22 cellular contexts compared by ENCODE assay signal in the genomic region with DNA sequence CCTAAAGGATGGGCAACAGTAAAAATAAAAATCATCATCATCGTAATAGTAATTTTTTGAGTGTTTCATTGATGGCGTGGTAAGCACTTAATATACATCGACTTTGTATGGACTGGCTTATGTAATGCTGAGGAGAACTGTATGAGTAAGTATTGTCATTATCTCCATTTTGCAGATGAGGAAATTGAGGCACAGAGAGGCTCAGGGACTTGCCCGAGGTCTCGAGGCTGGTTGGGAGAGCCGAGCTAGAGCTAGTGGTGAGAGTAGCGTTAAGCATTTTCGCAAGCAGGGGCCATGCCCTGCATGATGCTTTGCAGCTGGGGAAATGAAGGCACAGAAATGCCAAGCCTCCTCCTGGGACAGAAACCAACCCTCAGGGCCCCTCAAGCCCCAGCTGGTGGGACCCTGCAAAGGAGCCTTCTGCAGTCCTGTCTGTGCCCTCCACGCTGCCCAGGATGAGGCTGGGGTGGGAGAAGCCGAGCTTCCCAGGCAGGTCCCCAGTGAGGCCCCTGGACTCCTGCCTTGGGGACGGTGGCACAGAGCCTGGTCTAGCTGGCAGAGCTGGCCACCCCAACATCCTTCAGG. TPM values are rescaled to one million over a fixed set of nuclear protein-coding genes. Genes with fewer than 3 reads are reported as not detected.
DNase-seq lines count a peak whose midpoint lies in the region; ATAC-seq and TF ChIP-seq lines count a peak whose summit lies in the region.
"Had no signal": no experiment of that assay in that cellular context is flagged by ENCODE, and none has a peak within 500 bp of the region (broad histone marks: within the 10 kb centered on the region; RNA-seq: fewer than 3 reads in every experiment).

No MANE protein-coding gene starts in this region.

- ATAC-seq in HG03025 (IDR thresholded peaks at IDR 0.05; ENCODE audit: low FRiP score, unreplicated experiment) = no peak

- H3K9ac ChIP-seq in HUES64 (ENCODE audit: low read depth, low read length) (peak overlapping the region; percentile 52; the same call in 1 of the 2 replicates), SK-N-MC (ENCODE audit: insufficient read length) (no peak overlapping the region), iPS-20b (ENCODE audit: low read depth, low read length) (peak overlapping the region; percentile 5; the same call in 1 of the 2 replicates), Karpas-422 (ENCODE audit: low read length) (no peak overlapping the region)
- H3K9ac ChIP-seq: GM23248 had no signal

- H3K27ac ChIP-seq in HUES64 (ENCODE audit: low read depth, low read length) (peak overlapping the region; percentile 15; the same call in 1 of the 2 replicates), SK-N-MC (no peak overlapping the region), iPS-20b (ENCODE audit: low read length) (no peak overlapping the region), Karpas-422 (ENCODE audit: low read length) (no peak overlapping the region), left ventricle myocardium inferior (replicated peaks) (no peak overlapping the region)
- H3K27ac ChIP-seq: esophagus muscularis mucosa, GM23248, Peyer's patch, suprapubic skin had no signal

- H3K4me3 ChIP-seq in HUES64 (ENCODE audit: low read length) (no peak overlapping the region), SK-N-MC (peak overlapping the region; percentile 30), iPS-20b (ENCODE audit: low read length) (no peak overlapping the region), Karpas-422 (ENCODE audit: low read length) (no peak overlapping the region), left ventricle myocardium inferior (no peak overlapping the region)
- H3K4me3 ChIP-seq: esophagus muscularis mucosa, GM23248, lung, Peyer's patch, skin epidermis, suprapubic skin had no signal

- peaks cover 3% of the 10 kb centered on the region; the same call in 1 of the 2 replicates for H4K20me1 ChIP-seq in Karpas-422 (ENCODE audit: insufficient read depth, low read depth, low read length)

- H3K9me3 ChIP-seq in HUES64 (ENCODE audit: insufficient read depth, low read depth, low read length) = peaks cover 23% of the 10 kb centered on the region
- no peaks in the 10 kb centered on the region for H3K9me3 ChIP-seq in SK-N-MC (ENCODE audit: low read depth, low read length)
- peaks cover 13% of the 10 kb centered on the region; the same call in 1 of the 2 replicates for H3K9me3 ChIP-seq in iPS-20b (ENCODE audit: insufficient read depth, low read depth, low read length)
- H3K9me3 ChIP-seq in Karpas-422 (ENCODE audit: low read length) = no peaks in the 10 kb centered on the region
- H3K9me3 ChIP-seq in left ventricle myocardium inferior (replicated peaks) = peaks cover 7% of the 10 kb centered on the region
- H3K9me3 ChIP-seq: esophagus muscularis mucosa, Peyer's patch, suprapubic skin had no signal

- H3K27me3 ChIP-seq in HUES64 (ENCODE audit: insufficient read depth, low read length) (peaks cover 12% of the 10 kb centered on the region), iPS-20b (ENCODE audit: insufficient read depth, low read length) (peaks cover 18% of the 10 kb centered on the region), Karpas-422 (ENCODE audit: low read length) (no peaks in the 10 kb centered on the region), left ventricle myocardium inferior (ENCODE audit: low read depth) (peaks cover 49% of the 10 kb centered on the region)
- H3K27me3 ChIP-seq: esophagus muscularis mucosa, Peyer's patch had no signal

- 84% methylated on average over 11 of the region's 11 CpGs for WGBS in HUES64

- no peaks in the 10 kb centered on the region for H3K9me2 ChIP-seq in Karpas-422 (replicated peaks; ENCODE audit: insufficient read depth, low read length)

- no peaks in the 10 kb centered on the region for H3K79me2 ChIP-seq in Karpas-422 (ENCODE audit: low read length)

- intact Hi-C loops in left ventricle myocardium inferior (cut with micrococcal nuclease) = no loop called here

- H3K4me1 ChIP-seq in HUES64 (ENCODE audit: insufficient read depth, low read length) (0 out of 2 replicates have a peak, but pooled peaks cover 11% of the 10 kb centered on the region), iPS-20b (ENCODE audit: insufficient read depth, low read length) (peaks cover 11% of the 10 kb centered on the region; the same call in 1 of the 2 replicates), Karpas-422 (ENCODE audit: low read length) (no peaks in the 10 kb centered on the region), left ventricle myocardium inferior (no peaks in the 10 kb centered on the region)
- H3K4me1 ChIP-seq: Peyer's patch had no signal

- TF ChIP-seq CTCF in left ventricle myocardium inferior (IDR thresholded peaks at IDR 0.05; ENCODE audit: borderline replicate concordance) = no peak

- no peak overlapping the region for H2AFZ ChIP-seq in Karpas-422 (ENCODE audit: low read length)
- H2AFZ ChIP-seq: GM23248 had no signal

- no peaks in the 10 kb centered on the region for H3K36me3 ChIP-seq in HUES64 (ENCODE audit: insufficient read depth, low read length)
- no peaks in the 10 kb centered on the region for H3K36me3 ChIP-seq in SK-N-MC (ENCODE audit: insufficient read depth, low read length)
- H3K36me3 ChIP-seq in iPS-20b (ENCODE audit: insufficient read depth, low read depth, low read length) = no peaks in the 10 kb centered on the region
- H3K36me3 ChIP-seq in Karpas-422 (ENCODE audit: insufficient read depth, low read length) = no peaks in the 10 kb centered on the region
- H3K36me3 ChIP-seq in left ventricle myocardium inferior = no peaks in the 10 kb centered on the region
- H3K36me3 ChIP-seq: esophagus muscularis mucosa, Peyer's patch, suprapubic skin had no signal

- H3K4me2 ChIP-seq in Karpas-422 (ENCODE audit: low read depth, low read length, poor library complexity, severe bottlenecking) = no peak overlapping the region

- in situ Hi-C loops in Caki2 (cut with HindIII; ENCODE audit: low pct_unique_long_range_greater_than_20kb, low sequenced_read_pairs) = no loop called here

- peak; percentile 45 for DNase-seq in Caki2 (ENCODE audit: low read depth)
- DNase-seq in SK-N-MC (ENCODE audit: low read depth, low spot score) = peak; percentile 30
- no peak for DNase-seq in Karpas-422
- no peak for DNase-seq in NCI-H345 treated with DMSO at 0.1 percent for 48 hours (lab: John Stamatoyannopoulos, UW; ENCODE audit: unreplicated experiment)
- DNase-seq in left ventricle myocardium inferior = no peak
- DNase-seq: activated B cell treated with CpG ODN at 0.5 μM for 24 hours; activated naive CD8-positive, alpha-beta T cell treated with anti-CD3 and anti-CD28 coated beads, Interleukin-2, amount 10 ng/mL, durations not matched to agents 7 days and 5 days; dermis blood vessel endothelial cell; GM23248; naive B cell; NCI-H187; NCI-H446 treated with DMSO at 0.1 percent for 48 hours; stimulated activated CD4-positive, alpha-beta T cell treated with anti-CD3 and anti-CD28 coated beads, Interleukin-4, amount 100 ng/mL, for 4 hours; stimulated activated CD8-positive, alpha-beta memory T cell treated with anti-CD3 and anti-CD28 coated beads, Interleukin-4, amount 100 ng/mL, for 48 hours had no signal

RNA-seq across cellular contexts. Expression of a gene that starts 31.1 kb away (rescaled TPM):
- total RNA-seq in Caki2 (2014; rRNA removed; shearing (Covaris generic); ENCODE audit: low replicate concordance) = 31.2 and 43.7 TPM in 2 replicates
- 29.9 TPM for polyA plus RNA-seq in HUES64 (2013, experiment 1 of 2)
- polyA plus RNA-seq in HUES64 (2013, experiment 2 of 2) = 40.6 TPM
- 58.3 and 71.9 TPM in 2 replicates for total RNA-seq in Karpas-422 (2014; rRNA removed; shearing (Covaris generic); ENCODE audit: low replicate concordance)
- total RNA-seq in left ventricle myocardium inferior = 28.0 TPM

Comparison
In these comparisons a context has a peak if more than half of its experiments do, and no peak if none do; other contexts are left out.
1. DNase-seq: peak in Caki2 (single experiment) and SK-N-MC (single experiment); none in Karpas-422 (single experiment), NCI-H345 treated with DMSO at 0.1 percent for 48 hours (single experiment) and left ventricle myocardium inferior (single experiment).
2. H3K9ac ChIP-seq: peak in HUES64 (single experiment) and iPS-20b (single experiment); none in SK-N-MC (single experiment) and Karpas-422 (single experiment).